In genomic region chr19:6903446-6903845, GRCh38 we compare ENCODE assay signal across 37 cellular contexts. TPM values are rescaled to one million over a fixed set of nuclear protein-coding genes. Genes with fewer than 3 reads are reported as not detected.
"Had no signal": no experiment of that assay in that cellular context is flagged by ENCODE, and none has a peak within 500 bp of the region (broad histone marks: within the 10 kb centered on the region; RNA-seq: fewer than 3 reads in every experiment).

No MANE protein-coding gene starts in this region.

- H3K27me3 ChIP-seq: MG63 had no signal

- H3K4me3 ChIP-seq: MG63 had no signal

- DNase-seq: Karpas-422, Kasumi-1, MG63, MM.1S, MV-4-11, NCI-H1048, NCI-H1092, NCI-H1092 treated with DMSO at 0.1 percent for 48 hours, NCI-H1105, NCI-H1105 treated with DMSO at 0.1 percent for 48 hours, NCI-H1417, NCI-H1417 treated with DMSO at 0.1 percent for 48 hours, NCI-H1436, NCI-H1436 treated with DMSO at 0.1 percent for 48 hours, NCI-H146, NCI-H1694, NCI-H1694 treated with DMSO at 0.1 percent for 48 hours, NCI-H187, NCI-H187 treated with DMSO at 0.1 percent for 48 hours, NCI-H1930, NCI-H2029, NCI-H2029 treated with DMSO at 0.1 percent for 48 hours, NCI-H2081, NCI-H2081 treated with DMSO at 0.1 percent for 48 hours, NCI-H2107, NCI-H2171, NCI-H2171 treated with DMSO at 0.1 percent for 48 hours, NCI-H2227 treated with DMSO at 0.1 percent for 48 hours, NCI-H226, NCI-H345, NCI-H446, NCI-H446 treated with DMSO at 0.1 percent for 48 hours, NCI-H510A, NCI-H510A treated with DMSO at 0.1 percent for 48 hours had no signal

RNA-seq across cellular contexts. Expression of gene ADGRE1, which starts 16.1 kb away (rescaled TPM):
- total RNA-seq: LHCN-M2, MCF 10A, NCI-H460 had no signal
